In the genomic region with DNA sequence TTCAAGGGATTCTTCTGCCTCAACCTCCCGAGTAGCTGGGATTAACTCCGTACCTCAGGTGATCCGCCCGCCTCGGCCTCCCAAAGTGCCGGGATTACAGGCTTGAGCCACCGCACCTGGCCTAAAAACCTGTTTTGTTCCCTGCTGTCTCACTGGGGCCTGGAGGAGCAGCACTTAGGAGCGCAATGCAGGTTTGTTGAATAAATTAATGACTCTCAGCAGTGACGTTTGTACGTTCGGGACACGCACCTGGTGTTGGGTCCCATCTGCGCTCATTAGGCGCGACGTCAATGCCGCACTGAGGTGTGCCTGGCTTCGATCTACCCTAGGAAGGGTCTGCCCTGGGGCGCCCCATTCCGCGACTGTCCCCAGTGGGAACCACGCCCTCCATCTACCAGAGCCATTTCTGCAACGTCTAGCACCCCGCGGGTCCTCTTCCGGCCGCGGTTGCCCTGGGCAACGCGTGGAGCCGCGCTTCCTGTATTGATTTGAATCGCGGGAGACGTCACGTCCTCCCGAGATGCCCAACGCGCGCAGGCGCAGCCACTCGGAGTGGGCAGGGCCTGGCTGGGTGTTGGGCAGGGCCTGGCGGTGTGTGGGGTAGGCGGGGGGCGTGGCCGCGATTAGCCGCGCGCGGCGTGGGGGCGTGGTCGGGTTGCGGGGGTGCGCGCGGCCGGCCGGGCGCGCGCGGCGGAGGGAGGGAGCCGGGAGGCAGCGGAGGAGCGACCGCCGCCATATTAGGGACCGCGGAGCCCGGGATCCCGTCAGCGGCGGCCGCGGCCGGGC, we compare ENCODE assay signal across 8 cellular contexts. TPM values are rescaled to one million over a fixed set of nuclear protein-coding genes. Genes with fewer than 3 reads are reported as not detected.
DNase-seq lines count a peak whose midpoint lies in the region; ATAC-seq, FAIRE-seq and TF ChIP-seq lines count a peak whose summit lies in the region.

Gene FZR1 (plus strand): TSS at position 714 of the 786 bp plus-strand sequence. CDS start 16,679 bp downstream, outside the sequence.

- H3K27me3 ChIP-seq in adrenal gland (no peaks in the 10 kb centered on the region), heart right ventricle (no peaks in the 10 kb centered on the region), upper lobe of right lung (no peaks in the 10 kb centered on the region)

- no peaks in the 10 kb centered on the region for H3K9me3 Mint-ChIP-seq in T-cell

- peak within 1 kb of the TSS; percentile 54 to 99 (median 66) for H3K4me3 ChIP-seq in adrenal gland
- H3K4me3 ChIP-seq in heart right ventricle: peak within 1 kb of the TSS; percentile 77 to 100 (median 96)
- H3K4me3 ChIP-seq in upper lobe of right lung: peak within 1 kb of the TSS; percentile 75

- H3K4me1 ChIP-seq in adrenal gland (replicated peaks in 1 of 2) (peaks cover 27 to 41% of the 10 kb centered on the region in 2 donors), heart right ventricle (peaks cover 4 to 42% (median 25%) of the 10 kb centered on the region in 9 donors), upper lobe of right lung (peaks cover 17% of the 10 kb centered on the region)

- peaks cover 47 to 55% (median 55%) of the 10 kb centered on the region in 3 donors for H3K4me1 Mint-ChIP-seq in T-cell

- no peaks in the 10 kb centered on the region for H3K27me3 Mint-ChIP-seq in T-cell

- peak; percentile 100 for FAIRE-seq in GM12891 (lab: Jason Lieb, UNC)

- TF ChIP-seq POLR2A in GM12891 (IDR thresholded peaks at IDR 0.05; ENCODE audit: low read depth, low read length) (peak; percentile 63), adrenal gland (IDR thresholded peaks at IDR 0.05) (peak in 1 of 2 donors; percentile 91)

- H3K36me3 ChIP-seq in adrenal gland (replicated peaks in 1 of 2) (peaks cover 0 to 11% of the 10 kb centered on the region in 2 donors), heart right ventricle (peaks cover 0 to 22% (median 0%) of the 10 kb centered on the region in 9 donors), upper lobe of right lung (no peaks in the 10 kb centered on the region)

- H3K9me3 ChIP-seq in adrenal gland (replicated peaks in 1 of 3) (no peaks in the 10 kb centered on the region), heart right ventricle (no peaks in the 10 kb centered on the region), upper lobe of right lung (no peaks in the 10 kb centered on the region)

- CTCF ChIA-PET in T-cell (lab: Charles Lee): no interaction called here

- peaks cover 8% of the 10 kb centered on the region for H3K36me3 Mint-ChIP-seq in T-cell

- peak within 1 kb of the TSS in 4 of 5 donors; percentile 76 to 97 (median 92) for H3K27ac ChIP-seq in adrenal gland
- peak within 1 kb of the TSS; percentile 36 to 96 (median 88) for H3K27ac ChIP-seq in heart right ventricle
- peak within 1 kb of the TSS; percentile 95 for H3K27ac ChIP-seq in upper lobe of right lung

- DNase-seq in GM12891 (ENCODE audit: insufficient read length, low spot score) (peak; percentile 99), NCI-H1436 treated with DMSO at 0.1 percent for 48 hours (lab: John Stamatoyannopoulos, UW) (peak; percentile 91), T-cell (peak; percentile 98 to 100 (median 99)), adrenal gland (peak; percentile 98 to 100 (median 99)), heart right ventricle (peak; percentile 98 to 100), posterior vena cava (ENCODE audit: low spot score) (peak; percentile 100), upper lobe of right lung (peak; percentile 100)

- ATAC-seq in HG02840 (IDR thresholded peaks at IDR 0.05; ENCODE audit: low FRiP score, unreplicated experiment): peak; percentile 87
- ATAC-seq in T-cell (replicated peaks in 1 of 4): peak; percentile 92 to 94 (median 94)
- peak; percentile 96 to 98 (median 98) for ATAC-seq in heart right ventricle
- ATAC-seq in upper lobe of right lung: peak; percentile 98

- POLR2A ChIA-PET in T-cell (lab: Charles Lee): interaction anchor here in 1 of 2 donors (0.7 kb wide), 1 partner anchor 10 kb away, joined by 6 read pairs; no protein-coding TSS in a partner anchor

- 1 to 6% (median 2%) methylated on average over 21 to 78 of the region's 79 CpGs for WGBS in adrenal gland, 4 donors
- 1% methylated on average over 56 to 79 of the region's 79 CpGs for WGBS in heart right ventricle, 2 donors

- H3K27ac Mint-ChIP-seq in T-cell: peak within 1 kb of the TSS; percentile 95 to 97

- intact Hi-C loops in adrenal gland (cut with DNase I) (no loop called here), heart right ventricle (cut with DNase I) (loop anchor here in 2 of 10 donors (2.0 to 10.0 kb wide), 2 partner anchors 67 to 1571 kb away; partner anchors contain the start of gene HMG20B (in 1 of the 2)), posterior vena cava (cut with DNase I) (no loop called here), upper lobe of right lung (cut with DNase I) (no loop called here)

- H3K4me3 Mint-ChIP-seq in T-cell: peak within 1 kb of the TSS; percentile 88 to 94 (median 90)

- TF ChIP-seq CTCF in adrenal gland (IDR thresholded peaks at IDR 0.05) (no peak), heart right ventricle (IDR thresholded peaks at IDR 0.05) (peak in 4 of 9 donors; percentile 7 to 32 (median 17)), upper lobe of right lung (IDR thresholded peaks at IDR 0.05) (peak; percentile 6)

TF ChIP-seq in GM12891, 5 proteins besides CTCF, POLR2A, EP300 and RAD21:
- TF ChIP-seq POU2F2 (IDR thresholded peaks at IDR 0.05; ENCODE audit: low read depth, low read length) (no peak), TAF1 (IDR thresholded peaks at IDR 0.05; ENCODE audit: low read depth, low read length) (no peak; the same call in 1 of the 2 replicates), POLR2AphosphoS5 (IDR thresholded peaks at IDR 0.05; ENCODE audit: low read depth, low read length) (peak; percentile 68), SPI1 (IDR thresholded peaks at IDR 0.05; ENCODE audit: low read depth, low read length) (peak; percentile 58), PAX5 (IDR thresholded peaks at IDR 0.05; ENCODE audit: insufficient read depth, low read length, severe bottlenecking) (peak; percentile 35)

RNA-seq across cellular contexts. Expression of gene FZR1, which starts in this region (rescaled TPM):
- 18.0 TPM for polyA plus RNA-seq in GM12891 (2012; ENCODE audit: low read depth, missing spikeins)
- 10 to 100 TPM; 74.0 to 85.6 (median 77.8) TPM for total RNA-seq in T-cell
- 10 to 100 TPM; 17.9 to 85.0 (median 41.7) TPM for total RNA-seq in adrenal gland
- 10 to 100 TPM; 24.4 to 59.1 (median 26.4) TPM for polyA plus RNA-seq in adrenal gland
- 10 to 100 TPM; 21.0 to 30.8 (median 27.1) TPM for total RNA-seq in heart right ventricle
- 10 to 100 TPM; 13.5 to 15.2 TPM for polyA plus RNA-seq in heart right ventricle
- 10 to 100 TPM; 29.0 to 29.5 TPM for total RNA-seq in posterior vena cava
- total RNA-seq in upper lobe of right lung: 30.8 TPM

Comparison
In these comparisons a context has a peak if more than half of its experiments do, and no peak if none do; other contexts are left out.
1. Peak in every context shown above with its lines: DNase-seq, ATAC-seq, H3K4me3 ChIP-seq and H3K27ac ChIP-seq.